In the genomic region with DNA sequence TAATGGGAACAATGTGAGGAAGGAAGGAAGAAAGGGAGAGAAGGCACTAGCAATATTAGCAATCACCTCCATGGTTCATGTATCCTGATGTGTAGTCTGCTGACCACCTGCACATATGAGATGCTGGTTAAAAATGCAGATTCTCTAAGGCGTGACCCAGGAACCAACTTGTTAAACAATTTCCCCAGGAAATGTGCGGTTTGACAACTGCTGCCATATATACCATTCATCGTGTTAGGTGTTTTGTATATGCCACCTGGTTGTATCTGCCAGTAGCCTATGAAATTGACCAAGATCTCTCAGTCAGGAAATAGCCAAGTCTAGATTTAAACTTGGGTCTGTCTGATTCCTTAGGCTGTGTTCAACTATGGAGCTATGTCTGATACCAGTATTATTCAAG, we compare ENCODE assay signal across 1 cellular context.
TF ChIP-seq lines count a peak whose summit lies in the region.

No MANE protein-coding gene starts in this region.

TF ChIP-seq in GM12878, 131 proteins besides CTCF, POLR2A, EP300 and RAD21:
- peak; percentile 41; the same call in 1 of the 2 replicates for TF ChIP-seq PAX5 (IDR thresholded peaks at IDR 0.05; ENCODE audit: borderline replicate concordance, low read depth, low read length)
- TF ChIP-seq IKZF1 (conservative IDR thresholded peaks at IDR 0.05): peak; percentile 46
- TF ChIP-seq BHLHE40 (IDR thresholded peaks at IDR 0.05; ENCODE audit: borderline replicate concordance in 1 of 2, low read depth in 2 of 2, low read length in 1 of 2): peak in 1 of 2 experiments; percentile 50; a peak in 1 of 4 replicates
- TF ChIP-seq, protein P1, sequence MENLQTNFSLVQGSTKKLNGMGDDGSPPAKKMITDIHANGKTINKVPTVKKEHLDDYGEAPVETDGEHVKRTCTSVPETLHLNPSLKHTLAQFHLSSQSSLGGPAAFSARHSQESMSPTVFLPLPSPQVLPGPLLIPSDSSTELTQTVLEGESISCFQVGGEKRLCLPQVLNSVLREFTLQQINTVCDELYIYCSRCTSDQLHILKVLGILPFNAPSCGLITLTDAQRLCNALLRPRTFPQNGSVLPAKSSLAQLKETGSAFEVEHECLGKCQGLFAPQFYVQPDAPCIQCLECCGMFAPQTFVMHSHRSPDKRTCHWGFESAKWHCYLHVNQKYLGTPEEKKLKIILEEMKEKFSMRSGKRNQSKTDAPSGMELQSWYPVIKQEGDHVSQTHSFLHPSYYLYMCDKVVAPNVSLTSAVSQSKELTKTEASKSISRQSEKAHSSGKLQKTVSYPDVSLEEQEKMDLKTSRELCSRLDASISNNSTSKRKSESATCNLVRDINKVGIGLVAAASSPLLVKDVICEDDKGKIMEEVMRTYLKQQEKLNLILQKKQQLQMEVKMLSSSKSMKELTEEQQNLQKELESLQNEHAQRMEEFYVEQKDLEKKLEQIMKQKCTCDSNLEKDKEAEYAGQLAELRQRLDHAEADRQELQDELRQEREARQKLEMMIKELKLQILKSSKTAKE (IDR thresholded peaks at IDR 0.05; ENCODE audit: low read depth, poor library complexity, severe bottlenecking): peak; percentile 27
- TF ChIP-seq TCF12 (IDR thresholded peaks at IDR 0.05; ENCODE audit: low read depth, low read length): 0 out of 2 replicates have a peak, but pooled peaks have one; percentile 38
- 0 out of 2 replicates have a peak, but pooled peaks have one; percentile 47 for TF ChIP-seq EED (IDR thresholded peaks at IDR 0.05; ENCODE audit: low read depth)
- no peak for TF ChIP-seq NR2C1 (IDR thresholded peaks at IDR 0.05)
- no peak for TF ChIP-seq RBBP5 (conservative IDR thresholded peaks at IDR 0.05)
- no peak for TF ChIP-seq BRCA1 (IDR thresholded peaks at IDR 0.05; ENCODE audit: low read depth, low read length)
- TF ChIP-seq RCOR1 (conservative IDR thresholded peaks at IDR 0.05; ENCODE audit: low read depth, low read length): no peak
- TF ChIP-seq NFXL1 (IDR thresholded peaks at IDR 0.05; ENCODE audit: borderline replicate concordance): no peak
- TF ChIP-seq IKZF2 (IDR thresholded peaks at IDR 0.05): peak; percentile 14 to 38; a peak in 1 of 4 replicates
